8 cellular contexts compared by ENCODE assay signal in the genomic region with DNA sequence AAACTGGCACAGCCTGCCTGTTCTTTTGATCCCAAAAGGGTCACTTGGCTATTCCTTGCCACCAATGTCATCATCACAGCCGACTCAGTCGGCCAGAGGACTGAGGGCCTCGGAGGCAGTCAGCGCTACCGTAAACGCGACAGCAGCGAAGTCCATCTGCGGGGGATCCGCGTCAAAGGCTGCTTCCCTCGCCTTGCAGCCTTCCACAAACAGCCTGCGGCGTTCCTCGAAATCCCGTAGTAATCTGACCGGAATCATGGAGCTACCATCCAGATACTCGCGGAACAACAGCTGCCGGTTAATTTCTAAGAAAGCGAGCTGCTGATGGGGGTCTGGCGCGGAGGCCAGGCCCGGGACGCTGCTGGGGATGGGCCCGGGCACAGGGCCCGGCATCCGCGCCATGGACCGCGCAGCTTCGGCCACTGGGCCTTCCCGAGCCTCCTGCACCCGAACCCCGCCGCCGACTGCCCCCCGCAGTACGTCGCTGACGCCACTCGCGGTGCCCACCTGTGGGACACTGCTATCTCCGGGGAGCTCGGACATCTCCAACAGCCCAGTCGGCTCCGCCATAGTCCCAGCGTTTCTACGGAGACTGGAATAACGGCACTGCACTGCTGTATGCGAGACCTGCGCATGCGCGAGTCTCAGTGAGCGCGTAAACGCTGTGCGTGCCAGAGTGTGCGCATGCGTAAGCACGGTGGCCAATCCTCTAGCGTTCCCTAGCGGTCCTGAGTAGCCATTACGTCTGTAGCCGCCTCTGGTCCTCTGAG. TPM values are rescaled to one million over a fixed set of nuclear protein-coding genes. Genes with fewer than 3 reads are reported as not detected.
DNase-seq lines count a peak whose midpoint lies in the region; ATAC-seq and TF ChIP-seq lines count a peak whose summit lies in the region.

EID2B (minus strand) TSS at position 620 of the 770 bp plus-strand sequence; CDS start at position 570, 50 bp downstream.

- H3K4me1 ChIP-seq in trophoblast cell (ENCODE audit: control insufficient read depth in 1 of 2, insufficient read depth in 2 of 2, low read length in 2 of 2) (peaks cover 2 to 5% of the 10 kb centered on the region in 2 experiments), transverse colon (peaks cover 0 to 24% (median 4%) of the 10 kb centered on the region in 4 donors)

- H3K14ac ChIP-seq in trophoblast cell (ENCODE audit: low read length), result peak within 1 kb of the TSS; percentile 65

- intact Hi-C loops in cardiac septum (cut with DNase I), result loop anchor here (2.0 to 10.0 kb wide), 5 partner anchors 35 to 408 kb away; partner anchors contain the start of genes DLL3, PAK4 and SUPT5H
- intact Hi-C loops in transverse colon (cut with DNase I; ENCODE audit: low total_unique reads), result loop anchor here (10.0 kb wide), 2 partner anchors 58 to 188 kb away; partner anchors contain the start of gene SAMD4B

- TF ChIP-seq CTCF in GM12874 (IDR thresholded peaks at IDR 0.05; ENCODE audit: insufficient read depth, low read depth, low read length), result peak; percentile 99
- peak; percentile 94 to 99 (median 98) for TF ChIP-seq CTCF in transverse colon (IDR thresholded peaks at IDR 0.05)

- H3K4ac ChIP-seq in trophoblast cell (ENCODE audit: low read depth, low read length), result no peak within 1 kb of the TSS

- H3K36me3 ChIP-seq in trophoblast cell (ENCODE audit: control insufficient read depth in 1 of 2, insufficient read depth in 2 of 2, low read length in 2 of 2) (no peaks in the 10 kb centered on the region), transverse colon (no peaks in the 10 kb centered on the region)

- H3K23ac ChIP-seq in trophoblast cell (ENCODE audit: low read length), result no peak within 1 kb of the TSS

- in situ Hi-C loops in transverse colon (cut with MboI; ENCODE audit: low pct_ligation_motif_present in 1 of 4, low pct_unique_long_range_greater_than_20kb in 1 of 4, low sequenced_read_pairs in 3 of 4), result loop anchor here (5.0 to 25.0 kb wide), 5 partner anchors 88 to 420 kb away; partner anchors contain the start of genes GMFG (in 2 of the 4), SAMD4B (in 2 of the 4), SUPT5H (in 2 of the 4) and RPS16 (in 1 of the 4)

- H3K9me3 ChIP-seq in trophoblast cell (ENCODE audit: insufficient read depth, low read depth, low read length), result peaks cover 1% of the 10 kb centered on the region
- H3K9me3 ChIP-seq in transverse colon, result no peaks in the 10 kb centered on the region

- H3K4me3 ChIP-seq in trophoblast cell (ENCODE audit: low read depth, low read length) (peak within 1 kb of the TSS; percentile 98), transverse colon (peak within 1 kb of the TSS; percentile 48 to 75 (median 62))

- H3K27ac ChIP-seq in trophoblast cell (ENCODE audit: low read depth, low read length) (no peak within 1 kb of the TSS), transverse colon (peak within 1 kb of the TSS; percentile 76 to 91 (median 84))

- H4K12ac ChIP-seq in trophoblast cell (ENCODE audit: low read depth, low read length), result peak within 1 kb of the TSS; percentile 29

- peak within 1 kb of the TSS; percentile 75 for H4K8ac ChIP-seq in trophoblast cell (ENCODE audit: low read depth, low read length)

- H4K91ac ChIP-seq in trophoblast cell (ENCODE audit: low read depth, low read length), result no peak within 1 kb of the TSS

- TF ChIP-seq POLR2A in transverse colon (IDR thresholded peaks at IDR 0.05), result peak; percentile 55

- H3K27me3 ChIP-seq in trophoblast cell (ENCODE audit: insufficient read depth, low read length), result no peaks in the 10 kb centered on the region
- no peaks in the 10 kb centered on the region for H3K27me3 ChIP-seq in transverse colon

- H3K4me2 ChIP-seq in trophoblast cell (ENCODE audit: low read length), result peak within 1 kb of the TSS; percentile 96

- H3K79me2 ChIP-seq in trophoblast cell (ENCODE audit: control insufficient read depth, insufficient read depth, low read length, poor library complexity), result no peaks in the 10 kb centered on the region

- H2BK5ac ChIP-seq in trophoblast cell (ENCODE audit: low read depth, low read length, poor library complexity), result no peak within 1 kb of the TSS

- no peak within 1 kb of the TSS for H3K18ac ChIP-seq in trophoblast cell (ENCODE audit: low read length)

- peak within 1 kb of the TSS; percentile 87 for H3K9ac ChIP-seq in trophoblast cell (ENCODE audit: low read length)

- ATAC-seq in HG02759 (IDR thresholded peaks at IDR 0.05; ENCODE audit: unreplicated experiment), result peak; percentile 94

- H2BK12ac ChIP-seq in trophoblast cell (ENCODE audit: low read length), result no peak within 1 kb of the TSS

- no peak for TF ChIP-seq EP300 in transverse colon (IDR thresholded peaks at IDR 0.05; ENCODE audit: low read depth)

- H3K79me1 ChIP-seq in trophoblast cell (ENCODE audit: low read length), result no peaks in the 10 kb centered on the region

- H2AFZ ChIP-seq in trophoblast cell (ENCODE audit: insufficient read depth, low read length, poor library complexity), result peak within 1 kb of the TSS; percentile 82

- no peak within 1 kb of the TSS for H2BK120ac ChIP-seq in trophoblast cell (ENCODE audit: insufficient read depth, low read length, poor library complexity)

- DNase-seq in NCI-H1105 treated with DMSO at 0.1 percent for 48 hours (lab: John Stamatoyannopoulos, UW) (peak; percentile 95), SKM-1 treated with dmso at 0.1 percent for 144 hours (lab: John Stamatoyannopoulos, UW; ENCODE audit: unreplicated experiment) (peak; percentile 89), cardiac septum (ENCODE audit: low spot score) (peak; percentile 98), trophoblast cell (peak; percentile 97 to 100), transverse colon (peak; percentile 95)
- peak; percentile 85 for DNase-seq in activated naive CD8-positive, alpha-beta T cell treated with anti-CD3 and anti-CD28 coated beads, Interleukin-2, amount 50 U/mL, for 16 hours (ENCODE audit: low read depth, low spot score)

- no CpG with 5 or more reads among the region's 65 CpGs for WGBS in trophoblast cell (ENCODE audit: extremely low coverage, insufficient coverage, insufficient read length)
- whole genome bisulfite sequencing in transverse colon (ENCODE audit: low coverage in 1 of 2), 2 donors, result 0 to 1% methylated on average over 10 to 57 of the region's 65 CpGs

- no peak within 1 kb of the TSS for H2AK5ac ChIP-seq in trophoblast cell (ENCODE audit: low read length)

RNA-seq across cellular contexts. Expression of gene EID2B, which starts in this region (rescaled TPM):
- 2.8 TPM for total RNA-seq in cardiac septum
- 0.85 and 0.93 TPM in 2 replicates for polyA plus RNA-seq in trophoblast cell (2013)
- total RNA-seq in transverse colon, result 1 to 10 TPM in 3 of 4 donors, under 1 TPM in 1; 1.00 to 1.5 (median 1.3) TPM
